Comparison of ENCODE assay signal across 19 cellular contexts in the genomic region with DNA sequence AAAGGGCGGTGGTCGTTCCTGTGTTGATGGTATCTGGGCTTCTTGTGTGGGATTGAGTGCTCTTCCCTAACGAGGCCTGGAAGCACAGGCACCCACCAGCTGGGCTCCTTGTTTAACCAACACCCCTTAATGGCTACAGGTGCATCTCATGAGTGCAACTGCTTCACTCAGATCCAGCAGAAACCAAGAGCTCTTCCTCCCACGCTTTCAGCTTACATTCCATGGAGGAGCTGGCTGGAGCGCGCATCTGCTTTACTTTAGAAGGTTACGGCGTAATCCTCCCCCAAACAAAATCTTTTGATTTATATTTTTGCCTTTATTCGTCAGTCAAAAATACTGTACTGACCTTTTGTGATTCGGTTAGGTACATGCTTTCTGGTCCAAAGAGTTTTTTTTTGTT.
"Had no signal": no experiment of that assay in that cellular context is flagged by ENCODE, and none has a peak within 500 bp of the region (broad histone marks: within the 10 kb centered on the region; RNA-seq: fewer than 3 reads in every experiment).

No MANE protein-coding gene starts in this region.

- H3K4me2 ChIP-seq: SK-N-SH had no signal

- DNase-seq: KBM-7, MV-4-11, NCI-H1048, NCI-H1105, NCI-H1436, NCI-H187 treated with DMSO at 0.1 percent for 48 hours, NCI-H2029 treated with DMSO at 0.1 percent for 48 hours, NCI-H2171, NCI-H226, NCI-H446, NCI-H510A, NCI-H524 treated with DMSO at 0.1 percent for 48 hours, NCI-H69, NCI-H774, PC-3, SK-N-SH, SW 1271 had no signal

- ATAC-seq: Panc1, PC-3 had no signal

- H3K9me3 ChIP-seq: SK-N-SH had no signal

- H3K27ac ChIP-seq: RWPE1 had no signal

- H3K9ac ChIP-seq: SK-N-SH had no signal
